ENCODE assay signal across 9 cellular contexts in the genomic region with DNA sequence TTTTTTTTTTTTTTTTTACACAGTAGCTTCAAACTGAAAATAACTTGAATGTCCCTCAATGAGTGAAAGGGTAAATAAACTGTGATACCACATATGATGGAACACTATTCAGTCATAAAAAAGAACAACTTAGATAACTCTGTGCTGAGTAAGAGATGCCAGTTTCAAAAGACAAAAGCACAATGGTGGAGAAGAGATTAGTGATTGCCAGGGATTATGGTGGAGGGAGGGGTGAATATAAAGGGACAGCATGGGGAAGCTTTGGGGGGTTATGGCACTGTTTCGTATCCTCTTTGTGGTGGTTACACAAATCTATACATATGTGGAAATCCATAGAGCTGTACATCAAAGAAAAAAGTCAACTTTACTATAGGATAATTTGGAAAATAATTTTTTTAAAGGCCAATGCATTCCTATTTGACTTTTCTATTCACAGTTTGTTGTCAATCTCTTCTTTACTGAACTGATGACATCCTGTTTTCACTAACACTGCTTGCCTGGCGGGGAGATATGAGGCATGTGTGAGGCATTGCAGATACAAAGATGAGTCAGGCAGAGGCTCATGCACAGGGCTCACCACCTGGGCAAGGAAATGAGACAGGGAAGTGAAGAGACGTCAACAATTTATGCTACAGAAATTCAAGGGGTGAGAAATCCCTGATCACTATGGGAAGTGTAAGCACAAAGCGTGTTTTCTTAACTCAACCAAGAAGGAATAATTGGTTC.
DNase-seq lines count a peak whose midpoint lies in the region; ATAC-seq and TF ChIP-seq lines count a peak whose summit lies in the region.
"Had no signal": no experiment of that assay in that cellular context is flagged by ENCODE, and none has a peak within 500 bp of the region (broad histone marks: within the 10 kb centered on the region; RNA-seq: fewer than 3 reads in every experiment).

No MANE protein-coding gene starts in this region.

- TF ChIP-seq CTCF in RWPE1 (conservative IDR thresholded peaks at IDR 0.05; ENCODE audit: low read depth), result no peak
- no peak for TF ChIP-seq CTCF in left ventricle myocardium inferior (IDR thresholded peaks at IDR 0.05; ENCODE audit: borderline replicate concordance)

- H3K4me3 Mint-ChIP-seq in activated naive CD8-positive, alpha-beta T cell treated with anti-CD3 and anti-CD28 coated beads, Interleukin-2, amount 10 ng/mL, durations not matched to agents 7 days and 5 days, result peak overlapping the region; percentile 14
- peak overlapping the region in 2 of 10 donors; percentile 21 to 40 for H3K4me3 Mint-ChIP-seq in naive thymus-derived CD4-positive, alpha-beta T cell

- peak overlapping the region; percentile 3 for H3K27ac Mint-ChIP-seq in activated naive CD8-positive, alpha-beta T cell treated with anti-CD3 and anti-CD28 coated beads, Interleukin-2, amount 10 ng/mL, durations not matched to agents 7 days and 5 days
- peak overlapping the region in 4 of 9 donors; percentile 1 to 56 (median 24) for H3K27ac Mint-ChIP-seq in naive thymus-derived CD4-positive, alpha-beta T cell

- H3K4me1 ChIP-seq in naive thymus-derived CD4-positive, alpha-beta T cell (ENCODE audit: control insufficient read depth in 2 of 2, insufficient read depth in 2 of 2, low read length in 2 of 2), result no peaks in the 10 kb centered on the region
- H3K4me1 ChIP-seq in left ventricle myocardium inferior, result peaks cover 20% of the 10 kb centered on the region
- H3K4me1 ChIP-seq: adrenal gland had no signal

- no peak overlapping the region for H3K4me3 ChIP-seq in naive thymus-derived CD4-positive, alpha-beta T cell (ENCODE audit: low read length)
- no peak overlapping the region for H3K4me3 ChIP-seq in left ventricle myocardium inferior
- H3K4me3 ChIP-seq: adrenal gland had no signal

- no peaks in the 10 kb centered on the region for H3K36me3 ChIP-seq in naive thymus-derived CD4-positive, alpha-beta T cell (ENCODE audit: control insufficient read depth in 2 of 3, insufficient read depth in 3 of 3, low read length in 3 of 3)
- no peaks in the 10 kb centered on the region for H3K36me3 ChIP-seq in left ventricle myocardium inferior
- H3K36me3 ChIP-seq: adrenal gland had no signal

- intact Hi-C loops in naive thymus-derived CD4-positive, alpha-beta T cell (cut with micrococcal nuclease), result loop anchor here in 1 of 2 donors (5.0 kb wide), 1 partner anchor 273 kb away; no protein-coding TSS in a partner anchor
- intact Hi-C loops in left ventricle myocardium inferior (cut with micrococcal nuclease), result loop anchor here (5.0 to 10.0 kb wide), 3 partner anchors 177 to 624 kb away; no protein-coding TSS in a partner anchor

- H3K27me3 Mint-ChIP-seq in activated naive CD8-positive, alpha-beta T cell treated with anti-CD3 and anti-CD28 coated beads, Interleukin-2, amount 10 ng/mL, durations not matched to agents 7 days and 5 days, result peaks cover 5% of the 10 kb centered on the region
- peaks cover 5 to 26% (median 17%) of the 10 kb centered on the region in 5 donors for H3K27me3 Mint-ChIP-seq in naive thymus-derived CD4-positive, alpha-beta T cell

- no peaks in the 10 kb centered on the region for H3K27me3 ChIP-seq in naive thymus-derived CD4-positive, alpha-beta T cell (ENCODE audit: control insufficient read depth in 2 of 2, insufficient read depth in 2 of 2, low read length in 2 of 2)
- no peaks in the 10 kb centered on the region for H3K27me3 ChIP-seq in left ventricle myocardium inferior (ENCODE audit: low read depth)

- H3K9me3 Mint-ChIP-seq in activated naive CD8-positive, alpha-beta T cell treated with anti-CD3 and anti-CD28 coated beads, Interleukin-2, amount 10 ng/mL, durations not matched to agents 7 days and 5 days, result no peaks in the 10 kb centered on the region
- no peaks in the 10 kb centered on the region for H3K9me3 Mint-ChIP-seq in naive thymus-derived CD4-positive, alpha-beta T cell

- H3K9me3 ChIP-seq in naive thymus-derived CD4-positive, alpha-beta T cell (ENCODE audit: control insufficient read depth in 2 of 3, low read length in 3 of 3), result no peaks in the 10 kb centered on the region
- no peaks in the 10 kb centered on the region for H3K9me3 ChIP-seq in left ventricle myocardium inferior (replicated peaks)
- H3K9me3 ChIP-seq: adrenal gland had no signal

- ATAC-seq in GM18858 (IDR thresholded peaks at IDR 0.05; ENCODE audit: unreplicated experiment), result peak; percentile 79
- ATAC-seq in HG02970 (IDR thresholded peaks at IDR 0.05; ENCODE audit: low FRiP score, unreplicated experiment), result peak; percentile 61
- ATAC-seq in activated naive CD8-positive, alpha-beta T cell treated with anti-CD3 and anti-CD28 coated beads, Interleukin-2, amount 10 ng/mL, durations not matched to agents 7 days and 5 days (ENCODE audit: low read depth), result peak; percentile 80
- ATAC-seq in naive thymus-derived CD4-positive, alpha-beta T cell, result peak; percentile 75

- POLR2A ChIA-PET in RWPE1 (lab: Yijun Ruan, JAX; ENCODE audit: low non-redundant PET), result no interaction called here
- POLR2A ChIA-PET in activated naive CD8-positive, alpha-beta T cell treated with anti-CD3 and anti-CD28 coated beads, Interleukin-2, amount 10 ng/mL, durations not matched to agents 7 days and 5 days (lab: Charles Lee), result interaction anchor here (0.6 kb wide), 1 partner anchor 399 kb away, joined by 3 read pairs; no protein-coding TSS in a partner anchor
- POLR2A ChIA-PET in naive thymus-derived CD4-positive, alpha-beta T cell (lab: Charles Lee), result no interaction called here

- CTCF ChIA-PET in RWPE1 (lab: Yijun Ruan, JAX), result interaction anchor here (0.6 to 1.0 kb wide), 3 partner anchors 169 to 614 kb away, joined by 3 to 4 read pairs (median 3); no protein-coding TSS in a partner anchor
- CTCF ChIA-PET in naive thymus-derived CD4-positive, alpha-beta T cell (lab: Charles Lee), result interaction anchor here (0.6 kb wide), 1 partner anchor 329 kb away, joined by 3 read pairs; no protein-coding TSS in a partner anchor

- H3K27ac ChIP-seq in RWPE1 (no peak overlapping the region), left ventricle myocardium inferior (replicated peaks) (no peak overlapping the region)
- no peak overlapping the region for H3K27ac ChIP-seq in naive thymus-derived CD4-positive, alpha-beta T cell (ENCODE audit: low read depth, low read length)
- H3K27ac ChIP-seq: adrenal gland had no signal

- DNase-seq in RWPE1 (ENCODE audit: low spot score) (peak; percentile 90), NCI-H774 (lab: John Stamatoyannopoulos, UW) (no peak), GDM1 (lab: John Stamatoyannopoulos, UW) (no peak), left ventricle myocardium inferior (no peak)
- no peak for DNase-seq in activated naive CD8-positive, alpha-beta T cell treated with anti-CD3 and anti-CD28 coated beads, Interleukin-2, amount 10 ng/mL, durations not matched to agents 7 days and 5 days
- peak in 2 of 9 donors; percentile 15 to 47 for DNase-seq in naive thymus-derived CD4-positive, alpha-beta T cell

- H3K36me3 Mint-ChIP-seq in activated naive CD8-positive, alpha-beta T cell treated with anti-CD3 and anti-CD28 coated beads, Interleukin-2, amount 10 ng/mL, durations not matched to agents 7 days and 5 days, result no peaks in the 10 kb centered on the region
- H3K36me3 Mint-ChIP-seq in naive thymus-derived CD4-positive, alpha-beta T cell, result no peaks in the 10 kb centered on the region

- H3K4me1 Mint-ChIP-seq in activated naive CD8-positive, alpha-beta T cell treated with anti-CD3 and anti-CD28 coated beads, Interleukin-2, amount 10 ng/mL, durations not matched to agents 7 days and 5 days, result peaks cover 11% of the 10 kb centered on the region
- H3K4me1 Mint-ChIP-seq in naive thymus-derived CD4-positive, alpha-beta T cell, result peaks cover 0 to 29% (median 7%) of the 10 kb centered on the region in 7 donors
